Comparison of ENCODE assay signal across 17 cellular contexts in the genomic region with DNA sequence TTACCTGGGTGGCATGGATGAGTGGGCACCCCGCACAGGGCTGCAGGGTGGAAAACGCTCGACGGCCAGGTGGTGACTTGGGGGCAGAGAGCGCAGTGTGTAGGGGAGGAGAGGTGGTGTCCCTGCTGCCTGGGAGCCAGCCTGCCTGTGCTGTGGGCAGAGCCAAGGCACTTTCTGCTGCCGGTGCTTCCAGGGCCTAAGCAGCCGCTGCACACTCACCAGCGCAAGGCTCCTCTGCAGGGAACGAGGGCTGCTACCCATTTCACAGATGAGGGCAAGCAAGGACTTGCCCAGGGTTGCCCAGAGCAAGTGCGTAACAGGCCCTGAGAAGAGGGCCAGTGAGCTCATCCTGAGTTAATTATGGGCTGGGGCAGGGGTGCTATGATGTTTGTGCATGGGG.
DNase-seq lines count a peak whose midpoint lies in the region; ATAC-seq and TF ChIP-seq lines count a peak whose summit lies in the region.
"Had no signal": no experiment of that assay in that cellular context is flagged by ENCODE, and none has a peak within 500 bp of the region (broad histone marks: within the 10 kb centered on the region; RNA-seq: fewer than 3 reads in every experiment).

No MANE protein-coding gene starts in this region.

- H3K27me3 Mint-ChIP-seq in activated naive CD8-positive, alpha-beta T cell treated with anti-CD3 and anti-CD28 coated beads, Interleukin-2, amount 10 ng/mL, durations not matched to agents 7 days and 5 days: no peaks in the 10 kb centered on the region
- H3K27me3 Mint-ChIP-seq in activated naive CD8-positive, alpha-beta T cell treated with anti-CD3 and anti-CD28 coated beads, Interleukin-2, amount 50 U/mL, for 24 hours: no peaks in the 10 kb centered on the region
- H3K27me3 Mint-ChIP-seq in chondrocyte (ENCODE audit: low read depth): no peaks in the 10 kb centered on the region
- H3K27me3 Mint-ChIP-seq in neural crest cell (ENCODE audit: low read depth): no peaks in the 10 kb centered on the region
- H3K27me3 Mint-ChIP-seq: IgD-negative memory B cell had no signal

- ATAC-seq in activated naive CD8-positive, alpha-beta T cell treated with anti-CD3 and anti-CD28 coated beads, Interleukin-2, amount 10 ng/mL, durations not matched to agents 7 days and 5 days (ENCODE audit: low read depth): no peak
- no peak for ATAC-seq in activated naive CD8-positive, alpha-beta T cell treated with anti-CD3 and anti-CD28 coated beads, Interleukin-2, amount 50 U/mL, for 24 hours
- ATAC-seq in HG03442 (IDR thresholded peaks at IDR 0.05; ENCODE audit: unreplicated experiment): no peak

- no peaks in the 10 kb centered on the region for H3K9me3 Mint-ChIP-seq in activated naive CD8-positive, alpha-beta T cell treated with anti-CD3 and anti-CD28 coated beads, Interleukin-2, amount 10 ng/mL, durations not matched to agents 7 days and 5 days
- no peaks in the 10 kb centered on the region for H3K9me3 Mint-ChIP-seq in activated naive CD8-positive, alpha-beta T cell treated with anti-CD3 and anti-CD28 coated beads, Interleukin-2, amount 50 U/mL, for 24 hours
- no peaks in the 10 kb centered on the region for H3K9me3 Mint-ChIP-seq in chondrocyte (ENCODE audit: low read depth)
- no peaks in the 10 kb centered on the region for H3K9me3 Mint-ChIP-seq in neural crest cell
- H3K9me3 Mint-ChIP-seq: H9, IgD-negative memory B cell had no signal

- peak; percentile 19 for DNase-seq in activated naive CD8-positive, alpha-beta T cell treated with anti-CD3 and anti-CD28 coated beads, Interleukin-2, amount 10 ng/mL, durations not matched to agents 7 days and 5 days
- no peak for DNase-seq in activated naive CD8-positive, alpha-beta T cell treated with anti-CD3 and anti-CD28 coated beads, Interleukin-2, amount 50 U/mL, for 24 hours
- DNase-seq in chondrocyte (ENCODE audit: low spot score) (peak; percentile 55), neural crest cell (ENCODE audit: low read depth, low spot score) (no peak), GOT3 (lab: John Stamatoyannopoulos, UW) (no peak), NCI-H774 (lab: John Stamatoyannopoulos, UW) (no peak)
- DNase-seq: H9, Kasumi-1, MG63, NCI-H1092, NCI-H1436 treated with DMSO at 0.1 percent for 48 hours, NCI-H2029, NCI-H345, NCI-H526, Right ventricle myocardium superior had no signal

- no peak overlapping the region for H3K27ac Mint-ChIP-seq in activated naive CD8-positive, alpha-beta T cell treated with anti-CD3 and anti-CD28 coated beads, Interleukin-2, amount 10 ng/mL, durations not matched to agents 7 days and 5 days
- H3K27ac Mint-ChIP-seq in activated naive CD8-positive, alpha-beta T cell treated with anti-CD3 and anti-CD28 coated beads, Interleukin-2, amount 50 U/mL, for 24 hours: no peak overlapping the region
- H3K27ac Mint-ChIP-seq in chondrocyte (ENCODE audit: unreplicated experiment): no peak overlapping the region
- H3K27ac Mint-ChIP-seq in neural crest cell (ENCODE audit: unreplicated experiment): peak overlapping the region; percentile 85

- POLR2A ChIA-PET in activated naive CD8-positive, alpha-beta T cell treated with anti-CD3 and anti-CD28 coated beads, Interleukin-2, amount 10 ng/mL, durations not matched to agents 7 days and 5 days (lab: Charles Lee): no interaction called here

- TF ChIP-seq CTCF in chondrocyte (IDR thresholded peaks at IDR 0.05) (no peak), neural crest cell (conservative IDR thresholded peaks at IDR 0.05) (no peak)

- no peaks in the 10 kb centered on the region for H3K36me3 Mint-ChIP-seq in activated naive CD8-positive, alpha-beta T cell treated with anti-CD3 and anti-CD28 coated beads, Interleukin-2, amount 10 ng/mL, durations not matched to agents 7 days and 5 days
- H3K36me3 Mint-ChIP-seq in activated naive CD8-positive, alpha-beta T cell treated with anti-CD3 and anti-CD28 coated beads, Interleukin-2, amount 50 U/mL, for 24 hours (ENCODE audit: low read depth): no peaks in the 10 kb centered on the region
- H3K36me3 Mint-ChIP-seq in chondrocyte (ENCODE audit: low read depth) (peaks cover 10% of the 10 kb centered on the region), neural crest cell (ENCODE audit: low read depth) (no peaks in the 10 kb centered on the region)

- H3K4me1 Mint-ChIP-seq in activated naive CD8-positive, alpha-beta T cell treated with anti-CD3 and anti-CD28 coated beads, Interleukin-2, amount 10 ng/mL, durations not matched to agents 7 days and 5 days: no peaks in the 10 kb centered on the region
- H3K4me1 Mint-ChIP-seq in activated naive CD8-positive, alpha-beta T cell treated with anti-CD3 and anti-CD28 coated beads, Interleukin-2, amount 50 U/mL, for 24 hours: no peaks in the 10 kb centered on the region
- no peaks in the 10 kb centered on the region for H3K4me1 Mint-ChIP-seq in chondrocyte (ENCODE audit: low read depth)
- H3K4me1 Mint-ChIP-seq in neural crest cell: peaks cover 66% of the 10 kb centered on the region
- H3K4me1 Mint-ChIP-seq: IgD-negative memory B cell had no signal

- H3K4me3 Mint-ChIP-seq in activated naive CD8-positive, alpha-beta T cell treated with anti-CD3 and anti-CD28 coated beads, Interleukin-2, amount 10 ng/mL, durations not matched to agents 7 days and 5 days: no peak overlapping the region
- H3K4me3 Mint-ChIP-seq in activated naive CD8-positive, alpha-beta T cell treated with anti-CD3 and anti-CD28 coated beads, Interleukin-2, amount 50 U/mL, for 24 hours: no peak overlapping the region
- H3K4me3 Mint-ChIP-seq in chondrocyte (ENCODE audit: unreplicated experiment) (no peak overlapping the region), neural crest cell (no peak overlapping the region)
- H3K4me3 Mint-ChIP-seq: H9, IgD-negative memory B cell had no signal

Comparison
In these comparisons a context has a peak if more than half of its experiments do, and no peak if none do; other contexts are left out.
1. DNase-seq: peak in activated naive CD8-positive, alpha-beta T cell treated with anti-CD3 and anti-CD28 coated beads, Interleukin-2, amount 10 ng/mL, durations not matched to agents 7 days and 5 days (single experiment) and chondrocyte (single experiment); none in activated naive CD8-positive, alpha-beta T cell treated with anti-CD3 and anti-CD28 coated beads, Interleukin-2, amount 50 U/mL, for 24 hours (single experiment), neural crest cell (single experiment), GOT3 (single experiment) and NCI-H774 (single experiment).